8 cellular contexts compared by ENCODE assay signal in genomic region chr1:36385410-36386261, GRCh38. TPM values are rescaled to one million over a fixed set of nuclear protein-coding genes. Genes with fewer than 3 reads are reported as not detected.
A peak's percentile ranks its signal among the peaks of the same experiment; 100 is the strongest.
DNase-seq lines count a peak whose midpoint lies in the region; ATAC-seq and TF ChIP-seq lines count a peak whose summit lies in the region.

TSS of gene STK40 (minus strand) at chr1:36385924. CDS start at chr1:36361332, 24,592 bp downstream.

- peak; percentile 72 to 86 for TF ChIP-seq POLR2A in Peyer's patch (IDR thresholded peaks at IDR 0.05)

- H3K4me3 ChIP-seq in Peyer's patch (peak within 1 kb of the TSS; percentile 79 to 97 (median 96)), muscle layer of colon (ENCODE audit: low read depth in 1 of 2, low read length in 2 of 2) (peak within 1 kb of the TSS; percentile 90)

- peak within 1 kb of the TSS; percentile 97 to 99 (median 98) for H3K27ac ChIP-seq in Peyer's patch
- H3K27ac ChIP-seq in muscle layer of colon (ENCODE audit: low read depth, low read length), result peak within 1 kb of the TSS; percentile 89

- no peaks in the 10 kb centered on the region for H3K9me3 ChIP-seq in Peyer's patch
- no peaks in the 10 kb centered on the region for H3K9me3 ChIP-seq in muscle layer of colon (ENCODE audit: low read length)

- no peaks in the 10 kb centered on the region for H3K36me3 ChIP-seq in Peyer's patch
- peaks cover 5% of the 10 kb centered on the region for H3K36me3 ChIP-seq in muscle layer of colon (ENCODE audit: insufficient read depth, low read length)

- ATAC-seq in GM21723 (IDR thresholded peaks at IDR 0.05; ENCODE audit: unreplicated experiment), result peak; percentile 81
- ATAC-seq in esophagus mucosa, result peak; percentile 85

- TF ChIP-seq CTCF in Peyer's patch (IDR thresholded peaks at IDR 0.05), result no peak

- H3K9ac ChIP-seq in muscle layer of colon (ENCODE audit: low read length), result peak within 1 kb of the TSS; percentile 81

- peaks cover 6 to 52% (median 23%) of the 10 kb centered on the region in 4 donors for H3K4me1 ChIP-seq in Peyer's patch
- peaks cover 54% of the 10 kb centered on the region for H3K4me1 ChIP-seq in muscle layer of colon (ENCODE audit: insufficient read depth, low read length)

- DNase-seq in DMS153 (lab: John Stamatoyannopoulos, UW) (peak; percentile 100), KG1 (lab: John Stamatoyannopoulos, UW) (peak; percentile 92), Peyer's patch (peak; percentile 98 to 99 (median 99))
- DNase-seq in activated T-cell treated with anti-CD3 and anti-CD28 coated beads, Interleukin-2, amount 50 U/mL, for 48 hours, result peak; percentile 98
- DNase-seq in stimulated activated CD8-positive, alpha-beta memory T cell treated with anti-CD3 and anti-CD28 coated beads, Interleukin-7, amount 100 ng/mL, for 24 hours (ENCODE audit: low read depth), result peak; percentile 96

- H3K27me3 ChIP-seq in Peyer's patch (no peaks in the 10 kb centered on the region), muscle layer of colon (ENCODE audit: control insufficient read depth in 1 of 2, insufficient read depth in 2 of 2, low read length in 2 of 2) (no peaks in the 10 kb centered on the region)

RNA-seq across cellular contexts. Expression of gene STK40, which starts in this region (rescaled TPM):
- total RNA-seq in Peyer's patch (10 to 100 TPM; 14.0 to 30.2 (median 21.5) TPM), esophagus mucosa (31.8 TPM)

Comparison
In these comparisons a context has a peak if more than half of its experiments do, and no peak if none do; other contexts are left out.
1. Peak in every context shown above with its lines: DNase-seq, ATAC-seq, H3K4me3 ChIP-seq and H3K27ac ChIP-seq.